Comparison of ENCODE assay signal across 8 cellular contexts in genomic region chr17:2025622-2026309, GRCh38. TPM values are rescaled to one million over a fixed set of nuclear protein-coding genes. Genes with fewer than 3 reads are reported as not detected.
DNase-seq lines count a peak whose midpoint lies in the region; ATAC-seq and TF ChIP-seq lines count a peak whose summit lies in the region.

No MANE protein-coding gene starts in this region.

- peaks cover 2 to 22% of the 10 kb centered on the region in 2 donors for H3K4me1 ChIP-seq in ascending aorta

- CTCF ChIA-PET in GM10248 (lab: Yijun Ruan, JAX), result interaction anchor here (0.8 to 2.6 kb wide), 3 partner anchors 116 to 305 kb away, joined by 3 to 10 read pairs (median 9); no protein-coding TSS in a partner anchor

- TF ChIP-seq CTCF in GM10248 (IDR thresholded peaks at IDR 0.05; ENCODE audit: control extremely low read depth, extremely low read depth, low read depth, missing control alignments) (peak; percentile 39), ascending aorta (IDR thresholded peaks at IDR 0.05) (peak; percentile 48 to 71 (median 61)), retinal pigment epithelial cell (conservative IDR thresholded peaks at IDR 0.05; ENCODE audit: low read depth, low read length) (peak; percentile 80)

- no peak for ATAC-seq in GM19023 (IDR thresholded peaks at IDR 0.05; ENCODE audit: unreplicated experiment)
- ATAC-seq in HG03175 (IDR thresholded peaks at IDR 0.05; ENCODE audit: unreplicated experiment), result no peak

- DNase-seq in AG08396 (ENCODE audit: low spot score) (peak; percentile 89), GM10248 (ENCODE audit: extremely low spot score) (peak; percentile 55), NCI-H526 (lab: John Stamatoyannopoulos, UW) (peak; percentile 35 to 83), ascending aorta (ENCODE audit: low spot score in 2 of 2) (peak in 1 of 2 donors; percentile 73), hippocampal formation (lab: John Stamatoyannopoulos, UW) (peak; percentile 22 to 36), retinal pigment epithelial cell (ENCODE audit: low read depth) (no peak)

- no peaks in the 10 kb centered on the region for H3K27me3 ChIP-seq in ascending aorta

- H3K4me3 ChIP-seq in ascending aorta (peak overlapping the region; percentile 64 to 69), retinal pigment epithelial cell (ENCODE audit: low read length) (no peak overlapping the region)

- H3K36me3 ChIP-seq in ascending aorta, result no peaks in the 10 kb centered on the region

- H3K9me3 ChIP-seq in ascending aorta, result no peaks in the 10 kb centered on the region

- no peak overlapping the region for H3K27ac ChIP-seq in ascending aorta

- intact Hi-C loops in ascending aorta (cut with DNase I), result loop anchor here (1.0 to 5.0 kb wide), 2 partner anchors 38 to 117 kb away; no protein-coding TSS in a partner anchor

- POLR2A ChIA-PET in GM10248 (lab: Yijun Ruan, JAX), result no interaction called here

RNA-seq across cellular contexts. Expression of gene RTN4RL1, which starts 0.6 kb away (rescaled TPM):
- total RNA-seq in ascending aorta, result 11.5 TPM

RNA-seq across cellular contexts. Expression of gene DPH1, which starts 4.2 kb away (rescaled TPM):
- total RNA-seq in ascending aorta, result 125 TPM

RNA-seq across cellular contexts. Expression of gene OVCA2, which starts 16.1 kb away (rescaled TPM):
- 71.3 TPM for total RNA-seq in ascending aorta

RNA-seq across cellular contexts. Expression of gene HIC1, which starts 29.1 kb away (rescaled TPM):
- total RNA-seq in ascending aorta, result 131 TPM
